In genomic region chr6:105318660-105319059, GRCh38 we compare ENCODE assay signal across 11 cellular contexts.
DNase-seq lines count a peak whose midpoint lies in the region; TF ChIP-seq lines count a peak whose summit lies in the region.
"Had no signal": no experiment of that assay in that cellular context is flagged by ENCODE, and none has a peak within 500 bp of the region (broad histone marks: within the 10 kb centered on the region; RNA-seq: fewer than 3 reads in every experiment).

No MANE protein-coding gene starts in this region.

- CTCF ChIA-PET in GM10248 (lab: Yijun Ruan, JAX), result interaction anchor here (1.4 kb wide), 2 partner anchors 9 to 11 kb away, joined by 3 to 7 read pairs; no protein-coding TSS in a partner anchor

- no peak for TF ChIP-seq CTCF in GM10248 (IDR thresholded peaks at IDR 0.05; ENCODE audit: control extremely low read depth, extremely low read depth, low read depth, missing control alignments)

- DNase-seq in AG20443 (ENCODE audit: low spot score) (peak; percentile 54), HS-5 (ENCODE audit: low read depth) (peak; percentile 46), astrocyte of the hippocampus (ENCODE audit: low read depth, low spot score) (peak; percentile 66), iris pigment epithelial cell (ENCODE audit: low read depth) (peak; percentile 85), NCI-H774 (lab: John Stamatoyannopoulos, UW) (no peak), NCI-H128 (lab: John Stamatoyannopoulos, UW; ENCODE audit: unreplicated experiment) (no peak), H4 (ENCODE audit: low spot score) (no peak), GM10248 (ENCODE audit: extremely low spot score) (no peak)
- DNase-seq: cerebellar nuclear complex, DMS 273 treated with DMSO at 0.1 percent for 48 hours, pancreas had no signal

- POLR2A ChIA-PET in GM10248 (lab: Yijun Ruan, JAX), result no interaction called here

Comparison
In these comparisons a context has a peak if more than half of its experiments do, and no peak if none do; other contexts are left out.
1. DNase-seq: peak in AG20443 (single experiment), HS-5 (single experiment), astrocyte of the hippocampus (single experiment) and iris pigment epithelial cell (single experiment); none in NCI-H774 (single experiment), NCI-H128 (single experiment), H4 (single experiment) and GM10248 (single experiment).